ENCODE assay signal across 23 cellular contexts in genomic region chr4:13262816-13263215, GRCh38.
"Had no signal": no experiment of that assay in that cellular context is flagged by ENCODE, and none has a peak within 500 bp of the region (broad histone marks: within the 10 kb centered on the region; RNA-seq: fewer than 3 reads in every experiment).

No MANE protein-coding gene starts in this region.

- H3K36me3 Mint-ChIP-seq: mesothelial cell of epicardium; naive B cell; natural killer cell; stimulated activated effector memory CD8-positive, alpha-beta T cell treated with anti-CD3 and anti-CD28 coated beads, Interleukin-12 subunit alpha, Interleukin-12 subunit beta, amount 100 ng/mL, for 72 hours had no signal

- ATAC-seq: natural killer cell; right cardiac atrium; sciatic nerve; stimulated activated effector memory CD8-positive, alpha-beta T cell treated with anti-CD3 and anti-CD28 coated beads, Interleukin-12 subunit alpha, Interleukin-12 subunit beta, amount 100 ng/mL, for 72 hours; upper lobe of right lung had no signal

- H3K9me3 ChIP-seq: left ventricle myocardium inferior, ovary, suprapubic skin, thoracic aorta, tibial artery, upper lobe of right lung had no signal

- H3K27ac Mint-ChIP-seq: mesothelial cell of epicardium; naive B cell; natural killer cell; progenitor cell of endocrine pancreas; stimulated activated effector memory CD8-positive, alpha-beta T cell treated with anti-CD3 and anti-CD28 coated beads, Interleukin-12 subunit alpha, Interleukin-12 subunit beta, amount 100 ng/mL, for 72 hours; stimulated activated naive CD8-positive, alpha-beta T cell treated with anti-CD3 and anti-CD28 coated beads, Interleukin-15, Interleukin-2, amounts not matched to agents 100 ng/mL and 50 ng/mL, for 24 hours had no signal

- H3K4me1 Mint-ChIP-seq: natural killer cell; stimulated activated effector memory CD8-positive, alpha-beta T cell treated with anti-CD3 and anti-CD28 coated beads, Interleukin-12 subunit alpha, Interleukin-12 subunit beta, amount 100 ng/mL, for 72 hours had no signal

- H3K27me3 ChIP-seq: hepatocyte, ovary, spleen, suprapubic skin, tibial artery, upper lobe of right lung had no signal

- H3K4me3 Mint-ChIP-seq: mesothelial cell of epicardium; naive B cell; natural killer cell; stimulated activated effector memory CD8-positive, alpha-beta T cell treated with anti-CD3 and anti-CD28 coated beads, Interleukin-12 subunit alpha, Interleukin-12 subunit beta, amount 100 ng/mL, for 72 hours; stimulated activated naive CD8-positive, alpha-beta T cell treated with anti-CD3 and anti-CD28 coated beads, Interleukin-15, Interleukin-2, amounts not matched to agents 100 ng/mL and 50 ng/mL, for 24 hours had no signal

- H3K4me2 ChIP-seq: hepatocyte had no signal

- H3K79me2 ChIP-seq: hepatocyte had no signal

- H3K27me3 Mint-ChIP-seq: naive B cell; progenitor cell of endocrine pancreas; stimulated activated naive CD8-positive, alpha-beta T cell treated with anti-CD3 and anti-CD28 coated beads, Interleukin-15, Interleukin-2, amounts not matched to agents 100 ng/mL and 50 ng/mL, for 24 hours had no signal

- H3K27ac ChIP-seq: hepatocyte, left ventricle myocardium inferior, ovary, skin epidermis, spleen, suprapubic skin, thoracic aorta, tibial artery, upper lobe of right lung had no signal

- DNase-seq: islet precursor cell; left ventricle myocardium inferior; mesendoderm; naive B cell; natural killer cell; ovary; right cardiac atrium; spleen; stimulated activated CD4-positive, alpha-beta T cell treated with anti-CD3 and anti-CD28 coated beads, Interleukin-4, amount 100 ng/mL, for 24 hours; stimulated activated naive CD4-positive, alpha-beta T cell; tibial artery; trophoblast cell; upper lobe of right lung had no signal

- H3K9me3 Mint-ChIP-seq: mesothelial cell of epicardium; naive B cell; stimulated activated naive CD8-positive, alpha-beta T cell treated with anti-CD3 and anti-CD28 coated beads, Interleukin-15, Interleukin-2, amounts not matched to agents 100 ng/mL and 50 ng/mL, for 24 hours had no signal

- H3K36me3 ChIP-seq: left ventricle myocardium inferior, ovary, spleen, suprapubic skin, thoracic aorta, tibial artery, upper lobe of right lung had no signal

- H2AFZ ChIP-seq: hepatocyte had no signal

- H3K4me3 ChIP-seq: hepatocyte, left ventricle myocardium inferior, lung, ovary, skin epidermis, spleen, suprapubic skin, thoracic aorta, tibial artery, upper lobe of right lung had no signal

- H3K4me1 ChIP-seq: left ventricle myocardium inferior, spleen, suprapubic skin, tibial artery, upper lobe of right lung had no signal
